In the genomic region with DNA sequence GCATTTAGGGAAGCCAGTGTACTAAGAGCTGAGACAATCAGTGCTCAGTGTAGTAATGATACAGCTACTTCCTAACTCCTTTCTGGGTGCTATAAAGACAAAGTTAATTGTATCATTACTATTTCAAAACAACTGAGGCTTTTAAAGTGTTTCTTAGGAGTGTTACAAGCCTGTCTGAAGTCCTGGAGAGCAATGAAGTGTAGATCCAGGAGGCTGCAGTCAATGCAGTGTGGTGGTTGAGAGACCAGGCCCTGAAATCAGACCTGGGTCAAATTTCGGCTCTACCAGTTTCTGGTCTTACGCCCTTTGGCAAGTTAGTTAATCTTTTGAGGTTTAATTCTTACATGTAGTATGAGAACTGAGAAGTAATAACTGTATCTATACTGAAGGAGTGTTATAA, we compare ENCODE assay signal across 33 cellular contexts.
"Had no signal": no experiment of that assay in that cellular context is flagged by ENCODE, and none has a peak within 500 bp of the region (broad histone marks: within the 10 kb centered on the region; RNA-seq: fewer than 3 reads in every experiment).

No MANE protein-coding gene starts in this region.

- H3K4me1 Mint-ChIP-seq: immature natural killer cell; stimulated activated effector memory CD8-positive, alpha-beta T cell treated with anti-CD3 and anti-CD28 coated beads, Interleukin-12 subunit alpha, Interleukin-12 subunit beta, amount 100 ng/mL, for 72 hours had no signal

- H3K27ac ChIP-seq: coronary artery, esophagus squamous epithelium, heart right ventricle, neural progenitor cell, parathyroid adenoma, right atrium auricular region, testis, tibial artery had no signal

- H3K27ac Mint-ChIP-seq: immature natural killer cell; mesothelial cell of epicardium; naive B cell; natural killer cell treated with Interleukin-12 subunit alpha and Interleukin-12 subunit beta and Interleukin-15 and Interleukin-18, amount 100 ng/mL, for 72 hours; neural progenitor cell; progenitor cell of endocrine pancreas; stimulated activated effector memory CD8-positive, alpha-beta T cell treated with anti-CD3 and anti-CD28 coated beads, Interleukin-12 subunit alpha, Interleukin-12 subunit beta, amount 100 ng/mL, for 72 hours; type B pancreatic cell had no signal

- H3K36me3 Mint-ChIP-seq: immature natural killer cell; naive B cell; natural killer cell treated with Interleukin-12 subunit alpha and Interleukin-12 subunit beta and Interleukin-15 and Interleukin-18, amount 100 ng/mL, for 72 hours; stimulated activated effector memory CD8-positive, alpha-beta T cell treated with anti-CD3 and anti-CD28 coated beads, Interleukin-12 subunit alpha, Interleukin-12 subunit beta, amount 100 ng/mL, for 72 hours; type B pancreatic cell had no signal

- H3K4me3 Mint-ChIP-seq: immature natural killer cell; mesothelial cell of epicardium; naive B cell; natural killer cell treated with Interleukin-12 subunit alpha and Interleukin-12 subunit beta and Interleukin-15 and Interleukin-18, amount 100 ng/mL, for 72 hours; neural progenitor cell; stimulated activated effector memory CD8-positive, alpha-beta T cell treated with anti-CD3 and anti-CD28 coated beads, Interleukin-12 subunit alpha, Interleukin-12 subunit beta, amount 100 ng/mL, for 72 hours; type B pancreatic cell had no signal

- H3K4me1 ChIP-seq: esophagus squamous epithelium, heart right ventricle, parathyroid adenoma, right atrium auricular region, testis, tibial artery had no signal

- H3K4me3 ChIP-seq: coronary artery, esophagus squamous epithelium, heart right ventricle, lung, mucosa of descending colon, neural progenitor cell, right atrium auricular region, smooth muscle cell, testis, tibial artery had no signal

- ATAC-seq: heart right ventricle; left lobe of liver; mucosa of descending colon; natural killer cell treated with Interleukin-12 subunit alpha and Interleukin-12 subunit beta and Interleukin-15 and Interleukin-18, amount 100 ng/mL, for 72 hours; sciatic nerve; stimulated activated effector memory CD8-positive, alpha-beta T cell treated with anti-CD3 and anti-CD28 coated beads, Interleukin-12 subunit alpha, Interleukin-12 subunit beta, amount 100 ng/mL, for 72 hours; stimulated activated naive CD8-positive, alpha-beta T cell treated with anti-CD3 and anti-CD28 coated beads, Interleukin-15, Interleukin-2, amounts not matched to agents 100 U/mL and 50 U/mL, for 24 hours had no signal

- H3K9ac ChIP-seq: neural progenitor cell, parathyroid adenoma had no signal

- DNase-seq: dermis blood vessel endothelial cell; effector memory CD4-positive, alpha-beta T cell; erythroblast; esophagus squamous epithelium; foreskin melanocyte; glutamatergic neuron; heart right ventricle; hippocampal formation; immature natural killer cell; islet precursor cell; kidney glomerular epithelial cell; mesenchymal stem cell; mucosa of descending colon; naive B cell; stimulated activated CD4-positive, alpha-beta T cell treated with anti-CD3 and anti-CD28 coated beads, Interleukin-2, amount 100 ng/mL, for 24 hours; stimulated activated CD4-positive, alpha-beta T cell treated with anti-CD3 and anti-CD28 coated beads, Interleukin-4, amount 100 ng/mL, for 24 hours; stimulated activated naive CD8-positive, alpha-beta T cell treated with anti-CD3 and anti-CD28 coated beads, Interleukin-15, Interleukin-2, amounts not matched to agents 100 U/mL and 50 U/mL, for 24 hours; substantia nigra; testis; tibial artery had no signal

- H3K36me3 ChIP-seq: esophagus squamous epithelium, heart right ventricle, neural progenitor cell, right atrium auricular region had no signal

- H3K27me3 ChIP-seq: esophagus squamous epithelium, heart right ventricle, neural progenitor cell, right atrium auricular region, testis, tibial artery had no signal

- H3K9me3 ChIP-seq: esophagus squamous epithelium, mucosa of descending colon, right atrium auricular region, testis, tibial artery had no signal

- H3K27me3 Mint-ChIP-seq: progenitor cell of endocrine pancreas, type B pancreatic cell had no signal

- H3K9me3 Mint-ChIP-seq: immature natural killer cell; natural killer cell treated with Interleukin-12 subunit alpha and Interleukin-12 subunit beta and Interleukin-15 and Interleukin-18, amount 100 ng/mL, for 72 hours; stimulated activated effector memory CD8-positive, alpha-beta T cell treated with anti-CD3 and anti-CD28 coated beads, Interleukin-12 subunit alpha, Interleukin-12 subunit beta, amount 100 ng/mL, for 72 hours; type B pancreatic cell had no signal
